ENCODE assay signal across 1 cellular context in genomic region chr11:134412508-134413333, GRCh38.
A peak's percentile ranks its signal among the peaks of the same experiment; 100 is the strongest.
TF ChIP-seq lines count a peak whose summit lies in the region.

No MANE protein-coding gene starts in this region.

TF ChIP-seq in HEK293, 187 proteins besides CTCF, POLR2A, EP300 and RAD21 (continued from another document and continues in another):
- TF ChIP-seq ZNF639 (tag by site-specific recombination; IDR thresholded peaks at IDR 0.05), result no peak
- TF ChIP-seq ZNF391 (tag by site-specific recombination; IDR thresholded peaks at IDR 0.05; ENCODE audit: borderline replicate concordance, low read depth), result no peak
- no peak for TF ChIP-seq ZNF621 (tag by site-specific recombination; IDR thresholded peaks at IDR 0.05)
- no peak for TF ChIP-seq ZNF280D (tag by site-specific recombination; IDR thresholded peaks at IDR 0.05)
- TF ChIP-seq ZNF398 (tag by site-specific recombination; IDR thresholded peaks at IDR 0.05), result peak; percentile 68
- peak; percentile 64 for TF ChIP-seq ZNF335 (tag by site-specific recombination; conservative IDR thresholded peaks at IDR 0.05)
- TF ChIP-seq ZNF518A (tag by site-specific recombination; conservative IDR thresholded peaks at IDR 0.05; ENCODE audit: low read depth), result no peak
- no peak for TF ChIP-seq KLF10 (tag by site-specific recombination; IDR thresholded peaks at IDR 0.05)
- TF ChIP-seq PBX3 (CRISPR knock-in tag; IDR thresholded peaks at IDR 0.05), result no peak
- TF ChIP-seq ZFHX2 (tag by site-specific recombination; conservative IDR thresholded peaks at IDR 0.05), result peak; percentile 92
- TF ChIP-seq EGR2 (tag by site-specific recombination; IDR thresholded peaks at IDR 0.05; ENCODE audit: low read depth), result peak; percentile 78
- TF ChIP-seq PATZ1 (tag by site-specific recombination; IDR thresholded peaks at IDR 0.05), result peak; percentile 51
- no peak for TF ChIP-seq OSR2 (tag by site-specific recombination; IDR thresholded peaks at IDR 0.05)
- TF ChIP-seq OVOL3 (tag by site-specific recombination; IDR thresholded peaks at IDR 0.05), result no peak
- TF ChIP-seq ZNF791 (tag by site-specific recombination; IDR thresholded peaks at IDR 0.05), result no peak
- 0 out of 2 replicates have a peak, but pooled peaks have one; percentile 39 for TF ChIP-seq ZEB2 (tag by site-specific recombination; IDR thresholded peaks at IDR 0.05)
- peak; percentile 47 for TF ChIP-seq SP2 (tag by site-specific recombination; IDR thresholded peaks at IDR 0.05)
- TF ChIP-seq PRDM10 (tag by site-specific recombination; IDR thresholded peaks at IDR 0.05), result peak; percentile 69
- TF ChIP-seq KLF9 (tag by site-specific recombination; IDR thresholded peaks at IDR 0.05; ENCODE audit: low read depth), result no peak
- TF ChIP-seq ZBTB17 (tag by site-specific recombination; IDR thresholded peaks at IDR 0.05), result 0 out of 2 replicates have a peak, but pooled peaks have one; percentile 19
- 0 out of 2 replicates have a peak, but pooled peaks have one; percentile 25 for TF ChIP-seq HIC1 (tag by site-specific recombination; IDR thresholded peaks at IDR 0.05)
- 0 out of 2 replicates have a peak, but pooled peaks have one; percentile 22 for TF ChIP-seq SP7 (tag by site-specific recombination; IDR thresholded peaks at IDR 0.05)
- TF ChIP-seq ZSCAN23 (tag by site-specific recombination; IDR thresholded peaks at IDR 0.05), result no peak
- no peak for TF ChIP-seq ZXDB (tag by site-specific recombination; IDR thresholded peaks at IDR 0.05)
- peak; percentile 61 for TF ChIP-seq ZBTB11 (tag by site-specific recombination; conservative IDR thresholded peaks at IDR 0.05; ENCODE audit: low read depth)
- TF ChIP-seq ZNF792 (tag by site-specific recombination; IDR thresholded peaks at IDR 0.05), result no peak
- TF ChIP-seq GLIS2 (tag by site-specific recombination; IDR thresholded peaks at IDR 0.05), result peak; percentile 75
- no peak for TF ChIP-seq ZNF561 (tag by site-specific recombination; IDR thresholded peaks at IDR 0.05; ENCODE audit: borderline replicate concordance)
